1 cellular context compared by ENCODE assay signal in genomic region chr15:95842576-95842975, GRCh38.
TF ChIP-seq lines count a peak whose summit lies in the region.

No MANE protein-coding gene starts in this region.

TF ChIP-seq in IMR-90, 13 proteins besides CTCF, POLR2A, EP300 and RAD21:
- TF ChIP-seq FOS (IDR thresholded peaks at IDR 0.05; ENCODE audit: low read depth, low read length) (no peak), MXI1 (IDR thresholded peaks at IDR 0.05; ENCODE audit: borderline replicate concordance, low read depth, low read length) (no peak), SMC3 (IDR thresholded peaks at IDR 0.05; ENCODE audit: low read depth, low read length) (no peak), BHLHE40 (IDR thresholded peaks at IDR 0.05; ENCODE audit: low read depth, low read length) (no peak), CHD1 (IDR thresholded peaks at IDR 0.05; ENCODE audit: low read depth, low read length) (no peak), RFX5 (IDR thresholded peaks at IDR 0.05; ENCODE audit: low read depth, low read length) (no peak), NFE2L2 (IDR thresholded peaks at IDR 0.05; ENCODE audit: low read depth, low read length) (no peak), RCOR1 (IDR thresholded peaks at IDR 0.05; ENCODE audit: insufficient replicate concordance, low read length) (no peak)
- TF ChIP-seq, protein P1, sequence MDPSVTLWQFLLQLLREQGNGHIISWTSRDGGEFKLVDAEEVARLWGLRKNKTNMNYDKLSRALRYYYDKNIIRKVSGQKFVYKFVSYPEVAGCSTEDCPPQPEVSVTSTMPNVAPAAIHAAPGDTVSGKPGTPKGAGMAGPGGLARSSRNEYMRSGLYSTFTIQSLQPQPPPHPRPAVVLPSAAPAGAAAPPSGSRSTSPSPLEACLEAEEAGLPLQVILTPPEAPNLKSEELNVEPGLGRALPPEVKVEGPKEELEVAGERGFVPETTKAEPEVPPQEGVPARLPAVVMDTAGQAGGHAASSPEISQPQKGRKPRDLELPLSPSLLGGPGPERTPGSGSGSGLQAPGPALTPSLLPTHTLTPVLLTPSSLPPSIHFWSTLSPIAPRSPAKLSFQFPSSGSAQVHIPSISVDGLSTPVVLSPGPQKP (IDR thresholded peaks at IDR 0.05; ENCODE audit: borderline replicate concordance, low read depth, low read length): no peak
- TF ChIP-seq, protein P2, sequence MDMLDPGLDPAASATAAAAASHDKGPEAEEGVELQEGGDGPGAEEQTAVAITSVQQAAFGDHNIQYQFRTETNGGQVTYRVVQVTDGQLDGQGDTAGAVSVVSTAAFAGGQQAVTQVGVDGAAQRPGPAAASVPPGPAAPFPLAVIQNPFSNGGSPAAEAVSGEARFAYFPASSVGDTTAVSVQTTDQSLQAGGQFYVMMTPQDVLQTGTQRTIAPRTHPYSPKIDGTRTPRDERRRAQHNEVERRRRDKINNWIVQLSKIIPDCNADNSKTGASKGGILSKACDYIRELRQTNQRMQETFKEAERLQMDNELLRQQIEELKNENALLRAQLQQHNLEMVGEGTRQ (IDR thresholded peaks at IDR 0.05; ENCODE audit: low read depth, low read length): no peak
TF ChIP-seq in IMR-90: peak in this region for 0.
